Comparison of ENCODE assay signal across 24 cellular contexts in the genomic region with DNA sequence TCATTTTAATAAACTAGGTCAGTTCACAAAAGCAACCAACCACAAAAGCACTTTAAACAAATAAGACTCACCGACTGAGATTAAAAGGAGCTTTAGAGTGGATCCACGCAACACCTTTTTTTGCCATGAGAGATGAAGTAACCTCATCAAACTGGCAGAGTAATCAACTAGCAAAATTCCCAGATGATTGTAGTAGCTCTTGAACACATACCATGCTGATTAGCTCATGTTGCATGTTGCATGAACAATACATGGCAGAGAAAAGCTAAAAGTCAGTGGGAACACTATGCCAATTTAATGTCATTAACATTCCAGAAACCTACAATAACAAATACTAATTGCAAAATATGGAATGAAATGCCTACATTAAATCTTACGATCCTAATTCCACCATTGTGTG.
DNase-seq lines count a peak whose midpoint lies in the region; ATAC-seq, FAIRE-seq and TF ChIP-seq lines count a peak whose summit lies in the region.
"Had no signal": no experiment of that assay in that cellular context is flagged by ENCODE, and none has a peak within 500 bp of the region (broad histone marks: within the 10 kb centered on the region; RNA-seq: fewer than 3 reads in every experiment).

No MANE protein-coding gene starts in this region.

- DNase-seq in AG04449 (ENCODE audit: low read depth, low spot score) = peak; percentile 3
- no peak for DNase-seq in H54 (ENCODE audit: insufficient read length, low spot score)
- DNase-seq in amniotic epithelial cell (ENCODE audit: low read depth) = peak; percentile 78
- DNase-seq in fibroblast of peridontal ligament (ENCODE audit: extremely low read depth) = peak; percentile 58
- no peak for DNase-seq in germinal center (ENCODE audit: low spot score)
- DNase-seq in T-helper 2 cell treated with Interferon-gamma antibody and Interleukin-4, amounts not matched to agents 5 μg/mL and 100 μg/mL, for 36 hours (ENCODE audit: low spot score) = no peak
- DNase-seq in amniotic stem cell (lab: John Stamatoyannopoulos, UW) = no peak
- DNase-seq: activated naive CD8-positive, alpha-beta T cell treated with anti-CD3 and anti-CD28 coated beads, Interleukin-2, amount 50 U/mL, for 24 hours; central memory CD4-positive, alpha-beta T cell; erythroblast; H9; heart right ventricle; NCI-H1092 treated with DMSO at 0.1 percent for 48 hours; NCI-H2029 treated with DMSO at 0.1 percent for 48 hours; NCI-H510A treated with DMSO at 0.1 percent for 48 hours; NK-92 treated with Interleukin-12 subunit alpha and Interleukin-12 subunit beta, amount 100 ng/mL, for 24 hours; psoas muscle; stimulated activated naive CD4-positive, alpha-beta T cell; thyroid gland had no signal

- no peak for TF ChIP-seq POLR2A in H54 (IDR thresholded peaks at IDR 0.05; ENCODE audit: low read depth, low read length)

- H3K9me3 Mint-ChIP-seq in T-helper 2 cell treated with Interferon-gamma antibody and Interleukin-4, amounts not matched to agents 5 μg/mL and 100 μg/mL, for 36 hours = no peaks in the 10 kb centered on the region
- H3K9me3 Mint-ChIP-seq: activated naive CD8-positive, alpha-beta T cell treated with anti-CD3 and anti-CD28 coated beads, Interleukin-2, amount 50 U/mL, for 24 hours; activated T-helper 17 cell treated with anti-CD3 and anti-CD28 coated beads, Interleukin-2, amount 50 U/mL, for 72 hours; H9 had no signal

- H3K36me3 Mint-ChIP-seq in T-helper 2 cell treated with Interferon-gamma antibody and Interleukin-4, amounts not matched to agents 5 μg/mL and 100 μg/mL, for 36 hours (ENCODE audit: low read depth) = peaks cover 4% of the 10 kb centered on the region

- no peak overlapping the region for H3K27ac Mint-ChIP-seq in T-helper 2 cell treated with Interferon-gamma antibody and Interleukin-4, amounts not matched to agents 5 μg/mL and 100 μg/mL, for 36 hours
- H3K27ac Mint-ChIP-seq: activated naive CD8-positive, alpha-beta T cell treated with anti-CD3 and anti-CD28 coated beads, Interleukin-2, amount 50 U/mL, for 24 hours; activated T-helper 17 cell treated with anti-CD3 and anti-CD28 coated beads, Interleukin-2, amount 50 U/mL, for 72 hours; H9 had no signal

- CTCF ChIA-PET in AG04449 (lab: Yijun Ruan, JAX) = interaction anchor here (0.9 kb wide), 1 partner anchor 8 kb away, joined by 3 read pairs; no protein-coding TSS in a partner anchor

- H3K27me3 Mint-ChIP-seq in T-helper 2 cell treated with Interferon-gamma antibody and Interleukin-4, amounts not matched to agents 5 μg/mL and 100 μg/mL, for 36 hours (ENCODE audit: low read depth) = no peaks in the 10 kb centered on the region
- H3K27me3 Mint-ChIP-seq: activated naive CD8-positive, alpha-beta T cell treated with anti-CD3 and anti-CD28 coated beads, Interleukin-2, amount 50 U/mL, for 24 hours; activated T-helper 17 cell treated with anti-CD3 and anti-CD28 coated beads, Interleukin-2, amount 50 U/mL, for 72 hours had no signal

- peaks cover 6% of the 10 kb centered on the region for H3K4me1 Mint-ChIP-seq in T-helper 2 cell treated with Interferon-gamma antibody and Interleukin-4, amounts not matched to agents 5 μg/mL and 100 μg/mL, for 36 hours (ENCODE audit: low read depth)

- no peak for ATAC-seq in GM21576 (IDR thresholded peaks at IDR 0.05; ENCODE audit: unreplicated experiment)
- ATAC-seq: activated naive CD8-positive, alpha-beta T cell treated with anti-CD3 and anti-CD28 coated beads, Interleukin-2, amount 50 U/mL, for 24 hours; activated T-helper 17 cell treated with anti-CD3 and anti-CD28 coated beads, Interleukin-2, amount 50 U/mL, for 72 hours; heart right ventricle; psoas muscle had no signal

- no peak overlapping the region for H3K4me3 ChIP-seq in AG04449 (ENCODE audit: low read depth, low read length)
- H3K4me3 ChIP-seq: heart right ventricle, psoas muscle, skin epidermis, thyroid gland had no signal

- POLR2A ChIA-PET in AG04449 (lab: Yijun Ruan, JAX) = no interaction called here

- peak; percentile 6 for FAIRE-seq in H54 (lab: Jason Lieb, UNC)
- FAIRE-seq: GM12891, HTR-8/SVneo had no signal

- no peak for TF ChIP-seq CTCF in AG04449 (IDR thresholded peaks at IDR 0.05; ENCODE audit: insufficient read depth, low read length, missing control alignments)

- H3K4me3 Mint-ChIP-seq in T-helper 2 cell treated with Interferon-gamma antibody and Interleukin-4, amounts not matched to agents 5 μg/mL and 100 μg/mL, for 36 hours = no peak overlapping the region
- H3K4me3 Mint-ChIP-seq: activated naive CD8-positive, alpha-beta T cell treated with anti-CD3 and anti-CD28 coated beads, Interleukin-2, amount 50 U/mL, for 24 hours; activated T-helper 17 cell treated with anti-CD3 and anti-CD28 coated beads, Interleukin-2, amount 50 U/mL, for 72 hours; H9 had no signal

Comparison
In these comparisons a context has a peak if more than half of its experiments do, and no peak if none do; other contexts are left out.
1. DNase-seq: peak in AG04449 (single experiment), amniotic epithelial cell (single experiment) and fibroblast of peridontal ligament (single experiment); none in H54 (single experiment), germinal center (single experiment), T-helper 2 cell treated with Interferon-gamma antibody and Interleukin-4, amounts not matched to agents 5 μg/mL and 100 μg/mL, for 36 hours (single experiment) and amniotic stem cell (single experiment).